Comparison of ENCODE assay signal across 33 cellular contexts in the genomic region with DNA sequence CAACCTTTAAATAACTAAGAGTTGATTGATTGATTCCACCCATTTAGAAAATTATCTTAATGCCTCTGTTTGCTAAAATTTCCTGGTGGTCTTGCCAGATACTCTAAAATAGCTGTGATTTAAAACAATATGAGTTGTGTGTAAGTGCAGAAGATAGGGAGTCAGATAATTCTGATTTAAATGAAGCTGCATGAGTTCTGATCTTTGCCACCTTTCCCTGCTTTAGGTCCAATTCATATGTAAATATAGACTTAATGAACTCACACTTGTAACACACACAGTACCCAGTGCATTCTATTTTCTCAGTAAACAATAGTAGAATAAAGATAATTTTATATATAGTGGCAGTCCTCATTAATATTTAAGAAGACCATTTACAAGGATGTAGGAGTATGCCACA.
"Had no signal": no experiment of that assay in that cellular context is flagged by ENCODE, and none has a peak within 500 bp of the region (broad histone marks: within the 10 kb centered on the region; RNA-seq: fewer than 3 reads in every experiment).

No MANE protein-coding gene starts in this region.

- H3K36me3 ChIP-seq: brain microvascular endothelial cell had no signal

- H3K27me3 Mint-ChIP-seq: activated CD4-positive, alpha-beta memory T cell treated with anti-CD3 and anti-CD28 coated beads, Interleukin-2, amount 10 ng/mL, durations not matched to agents 7 days and 5 days; activated CD8-positive, alpha-beta memory T cell treated with anti-CD3 and anti-CD28 coated beads, Interleukin-2, amount 10 ng/mL, durations not matched to agents 7 days and 5 days; activated naive CD4-positive, alpha-beta T cell treated with anti-CD3 and anti-CD28 coated beads, Interleukin-2, amount 10 ng/mL, durations not matched to agents 7 days and 5 days; activated naive CD8-positive, alpha-beta T cell; T-cell; T-helper 17 cell had no signal

- ATAC-seq: activated CD8-positive, alpha-beta memory T cell treated with anti-CD3 and anti-CD28 coated beads, Interleukin-2, amount 10 ng/mL, durations not matched to agents 7 days and 5 days; Right ventricle myocardium inferior; SK-N-SH treated with all-trans-retinoic acid at 6 μM for 48 hours; T-cell; T-helper 17 cell had no signal

- H3K4me1 Mint-ChIP-seq: activated CD4-positive, alpha-beta memory T cell treated with anti-CD3 and anti-CD28 coated beads, Interleukin-2, amount 10 ng/mL, durations not matched to agents 7 days and 5 days; activated CD8-positive, alpha-beta memory T cell treated with anti-CD3 and anti-CD28 coated beads, Interleukin-2, amount 10 ng/mL, durations not matched to agents 7 days and 5 days; activated naive CD4-positive, alpha-beta T cell treated with anti-CD3 and anti-CD28 coated beads, Interleukin-2, amount 10 ng/mL, durations not matched to agents 7 days and 5 days; T-cell; T-helper 17 cell had no signal

- DNase-seq: activated CD4-positive, alpha-beta memory T cell treated with anti-CD3 and anti-CD28 coated beads, Interleukin-2, amount 10 ng/mL, durations not matched to agents 7 days and 5 days; activated CD4-positive, alpha-beta T cell treated with anti-CD3 and anti-CD28 coated beads for 1 hour; activated CD4-positive, alpha-beta T cell treated with anti-CD3 and anti-CD28 coated beads for 48 hours; activated CD4-positive, CD25-positive, alpha-beta regulatory T cell; activated CD8-positive, alpha-beta memory T cell treated with anti-CD3 and anti-CD28 coated beads for 24 hours; activated CD8-positive, alpha-beta memory T cell treated with anti-CD3 and anti-CD28 coated beads, Interleukin-2, amount 10 ng/mL, durations not matched to agents 7 days and 5 days; activated CD8-positive, alpha-beta memory T cell treated with anti-CD3 and anti-CD28 coated beads, Interleukin-2, amount 50 U/mL, for 48 hours; activated effector memory CD4-positive, alpha-beta T cell treated with Interleukin-2 at 50 U/mL for 16 hours; activated naive CD4-positive, alpha-beta T cell treated with anti-CD3 and anti-CD28 coated beads, Interleukin-2, amount 10 ng/mL, durations not matched to agents 7 days and 5 days; activated T-cell treated with anti-CD3 and anti-CD28 coated beads, Interleukin-2, amount 50 U/mL, for 48 hours; amniotic stem cell; aorta; brain microvascular endothelial cell; central memory CD4-positive, alpha-beta T cell; MM.1S; MV-4-11; NCI-H1092; NCI-H1417; NCI-H146; NCI-H187; NCI-H2029 treated with DMSO at 0.1 percent for 48 hours; NCI-H226; NCI-H524 treated with DMSO at 0.1 percent for 48 hours; NK-92 treated with Interleukin-12 subunit alpha and Interleukin-12 subunit beta, amount 100 ng/mL, for 24 hours; PC-9; SIG-M5; T-cell; T-helper 17 cell had no signal

- H3K4me3 ChIP-seq: PC-9 had no signal

- H3K27me3 ChIP-seq: brain microvascular endothelial cell had no signal

- H3K36me3 Mint-ChIP-seq: activated CD8-positive, alpha-beta memory T cell treated with anti-CD3 and anti-CD28 coated beads, Interleukin-2, amount 10 ng/mL, durations not matched to agents 7 days and 5 days; activated naive CD4-positive, alpha-beta T cell treated with anti-CD3 and anti-CD28 coated beads, Interleukin-2, amount 10 ng/mL, durations not matched to agents 7 days and 5 days; activated naive CD8-positive, alpha-beta T cell; T-cell had no signal

- H3K27ac ChIP-seq: brain microvascular endothelial cell, PC-9, RWPE1, VCaP had no signal

- H3K4me3 Mint-ChIP-seq: activated CD4-positive, alpha-beta memory T cell treated with anti-CD3 and anti-CD28 coated beads, Interleukin-2, amount 10 ng/mL, durations not matched to agents 7 days and 5 days; activated CD8-positive, alpha-beta memory T cell treated with anti-CD3 and anti-CD28 coated beads, Interleukin-2, amount 10 ng/mL, durations not matched to agents 7 days and 5 days; activated naive CD4-positive, alpha-beta T cell treated with anti-CD3 and anti-CD28 coated beads, Interleukin-2, amount 10 ng/mL, durations not matched to agents 7 days and 5 days; activated naive CD8-positive, alpha-beta T cell; T-cell; T-helper 17 cell had no signal

- H3K27ac Mint-ChIP-seq: activated CD4-positive, alpha-beta memory T cell treated with anti-CD3 and anti-CD28 coated beads, Interleukin-2, amount 10 ng/mL, durations not matched to agents 7 days and 5 days; activated CD8-positive, alpha-beta memory T cell treated with anti-CD3 and anti-CD28 coated beads, Interleukin-2, amount 10 ng/mL, durations not matched to agents 7 days and 5 days; activated naive CD4-positive, alpha-beta T cell treated with anti-CD3 and anti-CD28 coated beads, Interleukin-2, amount 10 ng/mL, durations not matched to agents 7 days and 5 days; activated naive CD8-positive, alpha-beta T cell; T-cell; T-helper 17 cell had no signal
